Comparison of ENCODE assay signal across 7 cellular contexts in genomic region chr6:154868143-154868594, GRCh38.
DNase-seq lines count a peak whose midpoint lies in the region; ATAC-seq and TF ChIP-seq lines count a peak whose summit lies in the region.

No MANE protein-coding gene starts in this region.

- no peak overlapping the region for H3K9ac ChIP-seq in IMR-90 (ENCODE audit: low read depth, low read length)

- no peak overlapping the region for H2AK5ac ChIP-seq in IMR-90 (ENCODE audit: low read depth, low read length)

- no peak overlapping the region for H3K23ac ChIP-seq in IMR-90 (ENCODE audit: low read depth, low read length)

- H3K4me2 ChIP-seq in DOHH2 (ENCODE audit: low read length): no peak overlapping the region
- H3K4me2 ChIP-seq in IMR-90 (ENCODE audit: low read depth, low read length): no peak overlapping the region

- H4K8ac ChIP-seq in IMR-90 (ENCODE audit: low read depth in 2 of 2, low read length in 2 of 2): no peak overlapping the region

- peak; percentile 84 for TF ChIP-seq RAD21 in IMR-90 (IDR thresholded peaks at IDR 0.05; ENCODE audit: low read length)

- CTCF ChIA-PET in IMR-90 (lab: Yijun Ruan, JAX): interaction anchor here (0.6 to 2.0 kb wide), 13 partner anchors 9 to 443 kb away, joined by 3 to 10 read pairs (median 3); no protein-coding TSS in a partner anchor
- CTCF ChIA-PET in activated naive CD4-positive, alpha-beta T cell treated with anti-CD3 and anti-CD28 coated beads, Interleukin-2, amount 10 ng/mL, durations not matched to agents 7 days and 5 days (lab: Charles Lee): interaction anchor here (0.6 to 1.9 kb wide), 17 partner anchors 8 to 446 kb away, joined by 3 to 10 read pairs (median 3); partner anchors contain the start of gene TFB1M

- peak; percentile 64 for TF ChIP-seq CTCF in DOHH2 (IDR thresholded peaks at IDR 0.05; ENCODE audit: low read depth, low read length, poor library complexity, severe bottlenecking)
- peak; percentile 86 for TF ChIP-seq CTCF in IMR-90 (conservative IDR thresholded peaks at IDR 0.05; ENCODE audit: low read depth, low read length)

- H3K18ac ChIP-seq in IMR-90 (ENCODE audit: low read depth, low read length): no peak overlapping the region

- H3K27ac ChIP-seq in DOHH2 (ENCODE audit: low read depth, low read length) (no peak overlapping the region), IMR-90 (ENCODE audit: insufficient read depth, low read length) (no peak overlapping the region), SJCRH30 (no peak overlapping the region)

- H2BK5ac ChIP-seq in IMR-90 (ENCODE audit: low read depth, low read length, poor library complexity, severe bottlenecking): no peak overlapping the region

- H3K9me3 ChIP-seq in DOHH2 (ENCODE audit: control insufficient read depth, insufficient read depth, low read length) (no peaks in the 10 kb centered on the region), IMR-90 (ENCODE audit: control insufficient read depth, insufficient read depth, low read length) (no peaks in the 10 kb centered on the region), SJCRH30 (replicated peaks) (no peaks in the 10 kb centered on the region)

- ATAC-seq in IMR-90 (ENCODE audit: low read depth) (peak; percentile 83), HG02678 (IDR thresholded peaks at IDR 0.05; ENCODE audit: unreplicated experiment) (no peak)

- H3K79me2 ChIP-seq in DOHH2 (ENCODE audit: control insufficient read depth, low read length): no peaks in the 10 kb centered on the region

- H3K36me3 ChIP-seq in DOHH2 (ENCODE audit: control insufficient read depth, low read length) (no peaks in the 10 kb centered on the region), IMR-90 (ENCODE audit: control insufficient read depth, insufficient read depth, low read length) (no peaks in the 10 kb centered on the region), SJCRH30 (no peaks in the 10 kb centered on the region; the same call in 1 of the 2 replicates)

- no peaks in the 10 kb centered on the region for H3K27me3 Mint-ChIP-seq in activated naive CD4-positive, alpha-beta T cell treated with anti-CD3 and anti-CD28 coated beads, Interleukin-2, amount 10 ng/mL, durations not matched to agents 7 days and 5 days

- H3K27me3 ChIP-seq in DOHH2 (ENCODE audit: control insufficient read depth, low read length): no peaks in the 10 kb centered on the region
- no peaks in the 10 kb centered on the region for H3K27me3 ChIP-seq in IMR-90 (ENCODE audit: control insufficient read depth, insufficient read depth, low read length)
- no peaks in the 10 kb centered on the region for H3K27me3 ChIP-seq in SJCRH30

- H2AK9ac ChIP-seq in IMR-90 (replicated peaks; ENCODE audit: low read depth, low read length, poor library complexity): no peak overlapping the region

- no peak overlapping the region for H4K91ac ChIP-seq in IMR-90 (ENCODE audit: insufficient read depth, low read depth, low read length)

- intact Hi-C loops in IMR-90 (cut with micrococcal nuclease): loop anchor here (1.0 kb wide), 3 partner anchors 60 to 380 kb away; no protein-coding TSS in a partner anchor

- dilution Hi-C loops in IMR-90 (cut with HindIII; ENCODE audit: low sequenced_read_pairs, unreplicated experiment): no loop called here

- POLR2A ChIA-PET in IMR-90 (lab: Charles Lee; ENCODE audit: unreplicated experiment): no interaction called here

- no CpG with 5 or more reads among the region's 6 CpGs for WGBS in IMR-90 (ENCODE audit: extremely low coverage in 2 of 2, insufficient read length in 1 of 2), 2 experiments

- peaks cover 14 to 22% of the 10 kb centered on the region in 2 experiments; a peak in 3 of 4 replicates for H3K79me1 ChIP-seq in IMR-90 (ENCODE audit: low read depth in 1 of 2, low read length in 2 of 2)

- peaks cover 5% of the 10 kb centered on the region for H3K36me3 Mint-ChIP-seq in activated naive CD4-positive, alpha-beta T cell treated with anti-CD3 and anti-CD28 coated beads, Interleukin-2, amount 10 ng/mL, durations not matched to agents 7 days and 5 days

- H3K27ac Mint-ChIP-seq in activated naive CD4-positive, alpha-beta T cell treated with anti-CD3 and anti-CD28 coated beads, Interleukin-2, amount 10 ng/mL, durations not matched to agents 7 days and 5 days: no peak overlapping the region

- H3K4me1 ChIP-seq in DOHH2 (ENCODE audit: control insufficient read depth, low read length) (no peaks in the 10 kb centered on the region), IMR-90 (ENCODE audit: control insufficient read depth, insufficient read depth, low read length) (no peaks in the 10 kb centered on the region), SJCRH30 (no peaks in the 10 kb centered on the region)

- no peak overlapping the region for H2BK120ac ChIP-seq in IMR-90 (ENCODE audit: low read depth, low read length)

- BruUV-seq in IMR-90 (replicated peaks; lab: Mats Ljungman, UMichigan): no TSS peak

- no peak for TF ChIP-seq POLR2A in IMR-90 (IDR thresholded peaks at IDR 0.05; ENCODE audit: low read depth, low read length)

- H3K56ac ChIP-seq in IMR-90 (ENCODE audit: extremely low read depth, insufficient read depth, low read length): no peak overlapping the region

- no peak overlapping the region for H3K14ac ChIP-seq in IMR-90 (replicated peaks; ENCODE audit: low read depth, low read length)

- H3K4ac ChIP-seq in IMR-90 (ENCODE audit: low read depth, low read length): no peak overlapping the region

- H3K9me1 ChIP-seq in IMR-90 (ENCODE audit: insufficient read depth, low read length): peaks cover 4% of the 10 kb centered on the region; the same call in 1 of the 2 replicates

- H2AFZ ChIP-seq in IMR-90 (replicated peaks; ENCODE audit: low read length, poor library complexity): no peak overlapping the region

- H3K4me3 Mint-ChIP-seq in activated naive CD4-positive, alpha-beta T cell treated with anti-CD3 and anti-CD28 coated beads, Interleukin-2, amount 10 ng/mL, durations not matched to agents 7 days and 5 days: no peak overlapping the region

- in situ Hi-C loops in IMR-90 (cut with MboI; ENCODE audit: low sequenced_read_pairs): loop anchor here (10.0 kb wide), 1 partner anchor 307 kb away; no protein-coding TSS in a partner anchor

- no peak overlapping the region for H3K4me3 ChIP-seq in DOHH2 (ENCODE audit: low read length)
- H3K4me3 ChIP-seq in IMR-90 (ENCODE audit: insufficient read depth, low read depth, low read length): no peak overlapping the region
- no peak overlapping the region for H3K4me3 ChIP-seq in SJCRH30

- H3F3A ChIP-seq in DOHH2 (ENCODE audit: control insufficient read depth, insufficient read depth): no peaks in the 10 kb centered on the region

- no peak overlapping the region for H4K5ac ChIP-seq in IMR-90 (ENCODE audit: low read depth, low read length)

- peaks cover 10% of the 10 kb centered on the region for H3K4me1 Mint-ChIP-seq in activated naive CD4-positive, alpha-beta T cell treated with anti-CD3 and anti-CD28 coated beads, Interleukin-2, amount 10 ng/mL, durations not matched to agents 7 days and 5 days

- H2BK15ac ChIP-seq in IMR-90 (ENCODE audit: low read depth, low read length): no peak overlapping the region

- H3K9me2 ChIP-seq in DOHH2 (replicated peaks; ENCODE audit: control insufficient read depth, low read length): no peaks in the 10 kb centered on the region

- H4K20me1 ChIP-seq in DOHH2 (ENCODE audit: control insufficient read depth, insufficient read depth, low read depth, low read length) (peaks cover 7% of the 10 kb centered on the region; the same call in 1 of the 2 replicates), IMR-90 (ENCODE audit: insufficient read depth, low read length) (peaks cover 7% of the 10 kb centered on the region; the same call in 1 of the 2 replicates)

- DNase-seq in IMR-90: peak; percentile 76
- peak; percentile 22 to 75 for DNase-seq in SJCRH30
- peak; percentile 83 for DNase-seq in fibroblast of peridontal ligament (ENCODE audit: extremely low read depth)
- peak; percentile 86 for DNase-seq in pons (ENCODE audit: low spot score)
- DNase-seq in activated naive CD4-positive, alpha-beta T cell treated with anti-CD3 and anti-CD28 coated beads, Interleukin-2, amount 10 ng/mL, durations not matched to agents 7 days and 5 days: no peak

- no peaks in the 10 kb centered on the region for H3K9me3 Mint-ChIP-seq in activated naive CD4-positive, alpha-beta T cell treated with anti-CD3 and anti-CD28 coated beads, Interleukin-2, amount 10 ng/mL, durations not matched to agents 7 days and 5 days

- H2BK20ac ChIP-seq in IMR-90 (ENCODE audit: low read depth, low read length): no peak overlapping the region

TF ChIP-seq in IMR-90, 13 proteins besides CTCF, POLR2A, EP300 and RAD21:
- TF ChIP-seq SMC3 (IDR thresholded peaks at IDR 0.05; ENCODE audit: low read depth, low read length) (peak; percentile 58), RFX5 (IDR thresholded peaks at IDR 0.05; ENCODE audit: low read depth, low read length) (no peak)
